15 cellular contexts compared by ENCODE assay signal in the genomic region with DNA sequence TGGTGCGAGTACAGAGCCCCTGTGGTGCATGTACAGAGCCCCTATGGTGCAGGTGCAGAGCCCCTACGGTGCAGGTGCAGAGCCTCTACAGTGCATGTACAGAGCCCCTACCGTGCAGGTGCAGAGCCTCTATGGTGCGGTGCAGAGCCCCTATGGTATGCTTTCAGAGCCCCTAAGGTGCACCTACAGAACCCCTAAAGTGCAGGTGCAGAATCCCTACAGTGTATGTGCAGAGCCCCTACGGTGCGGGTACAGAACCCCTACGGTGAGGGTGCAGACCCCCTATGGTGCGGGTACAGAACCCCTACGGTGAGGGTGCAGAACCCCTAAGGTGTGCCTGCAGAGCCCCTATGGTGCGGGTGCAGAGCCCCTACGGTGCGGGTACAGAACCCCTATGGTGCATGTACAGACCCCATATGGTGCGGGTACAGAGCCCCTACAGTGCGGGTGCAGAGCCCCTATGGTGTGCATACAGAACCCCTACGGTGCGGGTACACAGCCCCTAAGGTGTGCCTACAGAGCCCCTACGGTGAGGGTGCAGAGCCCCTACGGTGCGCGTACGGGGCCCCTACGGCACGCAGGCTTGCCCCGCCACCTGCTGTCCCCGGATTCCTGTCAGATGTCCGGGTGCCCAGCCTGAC. TPM values are rescaled to one million over a fixed set of nuclear protein-coding genes. Genes with fewer than 3 reads are reported as not detected.
DNase-seq lines count a peak whose midpoint lies in the region; ATAC-seq and TF ChIP-seq lines count a peak whose summit lies in the region.
"Had no signal": no experiment of that assay in that cellular context is flagged by ENCODE, and none has a peak within 500 bp of the region (broad histone marks: within the 10 kb centered on the region; RNA-seq: fewer than 3 reads in every experiment).

No MANE protein-coding gene starts in this region.

- H3K4ac ChIP-seq in neuronal stem cell (ENCODE audit: low read length): peak overlapping the region; percentile 97

- peak overlapping the region; percentile 71 for H3K18ac ChIP-seq in neuronal stem cell (ENCODE audit: low read length)

- CTCF ChIA-PET in WTC11 (lab: Charles Lee): interaction anchor here (2.4 kb wide), 1 partner anchor 12 kb away, joined by 6 read pairs; no protein-coding TSS in a partner anchor

- peaks cover 28% of the 10 kb centered on the region for H3K4me1 Mint-ChIP-seq in WTC11
- no peaks in the 10 kb centered on the region for H3K4me1 Mint-ChIP-seq in activated T-helper 17 cell treated with anti-CD3 and anti-CD28 coated beads, Interleukin-2, amount 50 U/mL, for 72 hours
- H3K4me1 Mint-ChIP-seq: CD14-positive monocyte had no signal

- TF ChIP-seq CTCF in WTC11 (IDR thresholded peaks at IDR 0.05): no peak

- WGBS in neuronal stem cell (ENCODE audit: extremely low coverage in 2 of 2, insufficient read length in 2 of 2, insufficient replicate concordance in 1 of 2), 2 donors: no CpG with 5 or more reads among the region's 26 CpGs

- no peaks in the 10 kb centered on the region for H3K9me3 Mint-ChIP-seq in WTC11
- H3K9me3 Mint-ChIP-seq in activated T-helper 17 cell treated with anti-CD3 and anti-CD28 coated beads, Interleukin-2, amount 50 U/mL, for 72 hours: no peaks in the 10 kb centered on the region
- H3K9me3 Mint-ChIP-seq: CD8-positive, alpha-beta T cell had no signal

- no peaks in the 10 kb centered on the region for H3K36me3 ChIP-seq in neuronal stem cell (replicated peaks in 1 of 2; ENCODE audit: control insufficient read depth in 2 of 2, insufficient read depth in 2 of 2, low read length in 2 of 2)

- no peak overlapping the region for H3K23ac ChIP-seq in neuronal stem cell (ENCODE audit: low read depth, low read length, poor library complexity)

- no peak for TF ChIP-seq EP300 in Ishikawa (IDR thresholded peaks at IDR 0.05; ENCODE audit: borderline replicate concordance)

- no peaks in the 10 kb centered on the region for H3K27me3 Mint-ChIP-seq in WTC11 (ENCODE audit: low read depth)
- no peaks in the 10 kb centered on the region for H3K27me3 Mint-ChIP-seq in activated T-helper 17 cell treated with anti-CD3 and anti-CD28 coated beads, Interleukin-2, amount 50 U/mL, for 72 hours

- H3K27me3 ChIP-seq in neuronal stem cell (ENCODE audit: control insufficient read depth in 3 of 3, insufficient read depth in 3 of 3, low read depth in 1 of 3, low read length in 3 of 3): no peaks in the 10 kb centered on the region

- H2BK5ac ChIP-seq in neuronal stem cell (ENCODE audit: low read length): peak overlapping the region; percentile 78

- H2AK5ac ChIP-seq in neuronal stem cell (ENCODE audit: low read depth, low read length): peak overlapping the region; percentile 11

- no peak overlapping the region for H3K4me3 Mint-ChIP-seq in WTC11
- H3K4me3 Mint-ChIP-seq in activated T-helper 17 cell treated with anti-CD3 and anti-CD28 coated beads, Interleukin-2, amount 50 U/mL, for 72 hours: no peak overlapping the region
- H3K4me3 Mint-ChIP-seq: CD14-positive monocyte; CD8-positive, alpha-beta T cell had no signal

- no peak for ATAC-seq in WTC11
- ATAC-seq in activated T-helper 17 cell treated with anti-CD3 and anti-CD28 coated beads, Interleukin-2, amount 50 U/mL, for 72 hours (replicated peaks): no peak
- ATAC-seq: A549; CD8-positive, alpha-beta T cell had no signal

- no peak overlapping the region for H3K4me3 ChIP-seq in neuronal stem cell (ENCODE audit: low read length in 2 of 2)
- H3K4me3 ChIP-seq: A549, GM23248 had no signal

- peaks cover 7% of the 10 kb centered on the region; the same call in 1 of the 2 replicates for H3K36me3 Mint-ChIP-seq in WTC11
- no peaks in the 10 kb centered on the region for H3K36me3 Mint-ChIP-seq in activated T-helper 17 cell treated with anti-CD3 and anti-CD28 coated beads, Interleukin-2, amount 50 U/mL, for 72 hours (ENCODE audit: low read depth)

- H3K14ac ChIP-seq in neuronal stem cell (ENCODE audit: low read length): peak overlapping the region; percentile 65

- H3K27ac Mint-ChIP-seq in WTC11: no peak overlapping the region
- H3K27ac Mint-ChIP-seq in activated T-helper 17 cell treated with anti-CD3 and anti-CD28 coated beads, Interleukin-2, amount 50 U/mL, for 72 hours: no peak overlapping the region
- H3K27ac Mint-ChIP-seq: CD14-positive monocyte; CD8-positive, alpha-beta T cell had no signal

- H2AFZ ChIP-seq in neuronal stem cell (ENCODE audit: low read length): no peak overlapping the region
- H2AFZ ChIP-seq: GM23248 had no signal

- H3K4me1 ChIP-seq in neuronal stem cell (ENCODE audit: control insufficient read depth in 2 of 2, insufficient read depth in 1 of 2, low read depth in 1 of 2, low read length in 2 of 2): peaks cover 0 to 12% of the 10 kb centered on the region in 2 donors
- H3K4me1 ChIP-seq: A549 had no signal

- H2BK12ac ChIP-seq in neuronal stem cell (ENCODE audit: low read length): no peak overlapping the region

- no peak overlapping the region for H3K27ac ChIP-seq in neuronal stem cell (replicated peaks; ENCODE audit: low read length)
- H3K27ac ChIP-seq: A549, GM23248 had no signal

- peak overlapping the region; percentile 0 for H3K4me2 ChIP-seq in neuronal stem cell (ENCODE audit: insufficient read depth, low read length, poor library complexity, severe bottlenecking)
- H3K4me2 ChIP-seq: A549 had no signal

- H4K91ac ChIP-seq in neuronal stem cell (ENCODE audit: low read depth, low read length, poor library complexity): no peak overlapping the region

- no peak overlapping the region for H4K8ac ChIP-seq in neuronal stem cell (ENCODE audit: low read depth, low read length)

- POLR2A ChIA-PET in WTC11 (lab: Charles Lee): no interaction called here

- H2BK15ac ChIP-seq in neuronal stem cell (ENCODE audit: low read length): peak overlapping the region; percentile 84

- no peaks in the 10 kb centered on the region for H3K9me3 ChIP-seq in neuronal stem cell (replicated peaks in 1 of 2; ENCODE audit: control insufficient read depth in 2 of 2, insufficient read depth in 1 of 2, low read depth in 1 of 2, low read length in 2 of 2)
- H3K9me3 ChIP-seq: A549 had no signal

- DNase-seq in WTC11 (ENCODE audit: low spot score) (no peak), neuronal stem cell (ENCODE audit: low spot score) (no peak), GDM1 (lab: John Stamatoyannopoulos, UW) (no peak), superior temporal gyrus (ENCODE audit: extremely low spot score) (no peak)
- DNase-seq: CD8-positive, alpha-beta T cell; COR-L47; DMS153; DMS79 treated with DMSO at 0.1 percent for 48 hours; EL; GM23248; IMR-90 had no signal

- H3K79me1 ChIP-seq in neuronal stem cell (ENCODE audit: low read depth, low read length): peaks cover 3% of the 10 kb centered on the region

- peak overlapping the region; percentile 82 for H2BK120ac ChIP-seq in neuronal stem cell (ENCODE audit: low read depth, low read length)

- no peak for TF ChIP-seq RAD21 in Ishikawa (IDR thresholded peaks at IDR 0.05; ENCODE audit: low read depth)

- no peak overlapping the region for H3K9ac ChIP-seq in neuronal stem cell (ENCODE audit: low read depth, low read length, poor library complexity)
- H3K9ac ChIP-seq: GM23248 had no signal

TF ChIP-seq in Ishikawa, 13 proteins besides CTCF, POLR2A, EP300 and RAD21 (continues in another document):
- TF ChIP-seq, protein P1, sequence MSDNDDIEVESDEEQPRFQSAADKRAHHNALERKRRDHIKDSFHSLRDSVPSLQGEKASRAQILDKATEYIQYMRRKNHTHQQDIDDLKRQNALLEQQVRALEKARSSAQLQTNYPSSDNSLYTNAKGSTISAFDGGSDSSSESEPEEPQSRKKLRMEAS (IDR thresholded peaks at IDR 0.05): no peak
- 0 out of 2 replicates have a peak, but pooled peaks have one; percentile 33 for TF ChIP-seq TCF12 (IDR thresholded peaks at IDR 0.05; ENCODE audit: low read depth)

TF ChIP-seq in WTC11, 78 proteins besides CTCF, POLR2A, EP300 and RAD21:
- peak; percentile 39 for TF ChIP-seq ZNF423 (CRISPR knock-in tag; IDR thresholded peaks at IDR 0.05)
- no peak for TF ChIP-seq JAZF1 (CRISPR knock-in tag; IDR thresholded peaks at IDR 0.05)
TF ChIP-seq in WTC11: peak in this region for 1.

RNA-seq across cellular contexts. Expression of gene MGMT, which starts 53.5 kb away (rescaled TPM):
- total RNA-seq in WTC11 (2021): 11.8 to 18.4 TPM (median 18.2 TPM) in 3 replicates
- 17.3 TPM for polyA plus RNA-seq in neuronal stem cell (2013, experiment 1 of 2)
- polyA plus RNA-seq in neuronal stem cell (2013, experiment 2 of 2): 16.8 TPM
- 10 to 100 TPM; 18.7 to 22.4 TPM for total RNA-seq in activated T-helper 17 cell treated with anti-CD3 and anti-CD28 coated beads, Interleukin-2, amount 50 U/mL, for 72 hours
